1 cellular context compared by ENCODE assay signal in genomic region chr3:170869645-170870593, GRCh38.
TF ChIP-seq lines count a peak whose summit lies in the region.

Gene RPL22L1 (minus strand): TSS chr3:170870195. CDS start chr3:170870167, 28 bp downstream.

TF ChIP-seq in GM12878, 131 proteins besides CTCF, POLR2A, EP300 and RAD21 (continued from another document and continues in another):
- peak; percentile 43 for TF ChIP-seq E4F1 (IDR thresholded peaks at IDR 0.05; ENCODE audit: borderline replicate concordance, partially characterized antibody)
- TF ChIP-seq ZNF274 (IDR thresholded peaks at IDR 0.05; ENCODE audit: insufficient read depth, insufficient read length) = no peak
- TF ChIP-seq IKZF1 (conservative IDR thresholded peaks at IDR 0.05) = peak; percentile 66
- no peak for TF ChIP-seq CUX1 (IDR thresholded peaks at IDR 0.05; ENCODE audit: insufficient replicate concordance, low read depth, low read length)
- no peak for TF ChIP-seq HSF1 (IDR thresholded peaks at IDR 0.05; ENCODE audit: low read depth, low read length)
- no peak for TF ChIP-seq KDM1A (IDR thresholded peaks at IDR 0.05; ENCODE audit: borderline replicate concordance)
- TF ChIP-seq GABPA (IDR thresholded peaks at IDR 0.05; ENCODE audit: low read depth) = 0 out of 2 replicates have a peak, but pooled peaks have one; percentile 14
- TF ChIP-seq STAT3 (IDR thresholded peaks at IDR 0.05; ENCODE audit: low read depth, low read length) = 0 out of 2 replicates have a peak, but pooled peaks have one; percentile 33
- peak; percentile 77; the same call in 1 of the 2 replicates for TF ChIP-seq NBN (IDR thresholded peaks at IDR 0.05)
- TF ChIP-seq JUND (IDR thresholded peaks at IDR 0.05; ENCODE audit: low read depth, low read length) = peak; percentile 33; the same call in 1 of the 2 replicates
- no peak for TF ChIP-seq ASH2L (IDR thresholded peaks at IDR 0.05; ENCODE audit: borderline replicate concordance, low read depth)
- TF ChIP-seq PKNOX1 (IDR thresholded peaks at IDR 0.05) = peak; percentile 68
- TF ChIP-seq IRF4 (IDR thresholded peaks at IDR 0.05; ENCODE audit: low read depth, low read length) = 0 out of 2 replicates have a peak, but pooled peaks have one; percentile 18
- no peak; the same call in 1 of the 2 replicates for TF ChIP-seq ZBTB40 (IDR thresholded peaks at IDR 0.05; ENCODE audit: borderline replicate concordance)
- TF ChIP-seq CREM (IDR thresholded peaks at IDR 0.05; ENCODE audit: low read depth) = peak; percentile 90
- peak; percentile 39; the same call in 1 of the 2 replicates for TF ChIP-seq MTA2 (IDR thresholded peaks at IDR 0.05; ENCODE audit: low read depth)
- TF ChIP-seq IRF5 (IDR thresholded peaks at IDR 0.05; ENCODE audit: borderline replicate concordance) = no peak
- TF ChIP-seq PML (IDR thresholded peaks at IDR 0.05; ENCODE audit: low read length) = peak; percentile 99
- TF ChIP-seq BCL11A (IDR thresholded peaks at IDR 0.05; ENCODE audit: low read depth, low read length) = no peak; the same call in 1 of the 2 replicates
- peak; percentile 89 for TF ChIP-seq MAX (IDR thresholded peaks at IDR 0.05; ENCODE audit: low read depth, low read length)
- peak; percentile 98 for TF ChIP-seq SMAD5 (IDR thresholded peaks at IDR 0.05; ENCODE audit: low read depth)
- peak; percentile 40; the same call in 1 of the 2 replicates for TF ChIP-seq NR2F1 (conservative IDR thresholded peaks at IDR 0.05)
- no peak for TF ChIP-seq SREBF2 (IDR thresholded peaks at IDR 0.05; ENCODE audit: low read length)
- TF ChIP-seq RELA (IDR thresholded peaks at IDR 0.05; ENCODE audit: borderline replicate concordance, partially characterized antibody) = peak; percentile 28
- TF ChIP-seq ZNF217 (IDR thresholded peaks at IDR 0.05) = no peak
- TF ChIP-seq EED (IDR thresholded peaks at IDR 0.05; ENCODE audit: low read depth) = peak; percentile 50
- TF ChIP-seq LARP7 (IDR thresholded peaks at IDR 0.05) = peak; percentile 60; the same call in 1 of the 2 replicates
- TF ChIP-seq POU2F2 (IDR thresholded peaks at IDR 0.05; ENCODE audit: borderline replicate concordance, low read depth, low read length) = peak; percentile 92
- TF ChIP-seq SRF (IDR thresholded peaks at IDR 0.05; ENCODE audit: low read depth in 2 of 2, low read length in 2 of 2) = no peak
- TF ChIP-seq CBX5 (IDR thresholded peaks at IDR 0.05; ENCODE audit: low read depth) = peak; percentile 75; the same call in 1 of the 2 replicates
- peak; percentile 33; the same call in 1 of the 2 replicates for TF ChIP-seq NFIC (IDR thresholded peaks at IDR 0.05; ENCODE audit: low read depth, low read length)
- TF ChIP-seq DPF2 (IDR thresholded peaks at IDR 0.05) = peak; percentile 38; the same call in 1 of the 2 replicates
- peak; percentile 94 for TF ChIP-seq CREB1 (IDR thresholded peaks at IDR 0.05; ENCODE audit: low read depth)
- TF ChIP-seq PAX5 (IDR thresholded peaks at IDR 0.05; ENCODE audit: borderline replicate concordance, low read depth, low read length) = no peak; the same call in 1 of the 2 replicates
- no peak for TF ChIP-seq SKIL (IDR thresholded peaks at IDR 0.05; ENCODE audit: low read depth, poor library complexity, severe bottlenecking)
- TF ChIP-seq ATF2 (IDR thresholded peaks at IDR 0.05; ENCODE audit: low read length) = peak; percentile 69
